Comparison of ENCODE assay signal across 8 cellular contexts in the genomic region with DNA sequence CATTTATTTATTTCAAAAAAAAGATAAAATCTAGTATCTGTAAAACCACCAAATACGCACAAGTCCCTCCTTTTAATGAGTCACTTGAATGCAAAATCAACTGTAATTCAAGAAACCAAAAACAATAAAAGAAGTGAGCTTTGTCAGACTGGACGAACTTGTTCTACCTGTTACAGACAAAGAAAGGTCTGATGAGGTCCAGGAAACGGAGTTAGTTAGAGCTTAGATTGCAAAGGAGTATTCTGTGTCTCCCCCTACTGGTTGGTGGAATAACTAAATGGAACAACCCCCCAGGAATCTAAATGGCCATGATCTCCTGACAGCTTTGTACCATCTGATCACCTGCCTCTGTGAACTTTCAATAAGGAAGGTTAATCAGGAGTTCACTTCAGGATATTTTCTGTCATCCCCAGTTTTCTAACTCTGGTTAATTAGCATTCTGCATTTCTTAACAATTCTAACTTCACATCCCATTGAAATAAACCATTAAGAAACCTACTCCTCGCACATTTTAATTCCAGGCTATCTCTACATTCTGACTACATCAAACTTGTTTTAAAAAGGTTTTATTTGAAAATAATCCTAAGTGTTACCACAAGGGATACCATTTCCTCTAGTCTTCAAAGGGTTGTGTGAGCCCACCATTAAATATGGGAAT.
DNase-seq lines count a peak whose midpoint lies in the region; TF ChIP-seq lines count a peak whose summit lies in the region.

No MANE protein-coding gene starts in this region.

- TF ChIP-seq CTCF in left ventricle myocardium inferior (IDR thresholded peaks at IDR 0.05; ENCODE audit: borderline replicate concordance) (peak; percentile 52), right atrium auricular region (IDR thresholded peaks at IDR 0.05) (peak in 1 of 2 donors; percentile 54)

- no peaks in the 10 kb centered on the region for H3K79me2 ChIP-seq in Karpas-422 (ENCODE audit: low read length)

- H3K9ac ChIP-seq in Karpas-422 (ENCODE audit: low read length) (no peak overlapping the region), mucosa of rectum (ENCODE audit: low read depth in 1 of 2, low read length in 2 of 2) (no peak overlapping the region)

- H3K36me3 ChIP-seq in left ventricle myocardium inferior (no peaks in the 10 kb centered on the region), right atrium auricular region (no peaks in the 10 kb centered on the region), Karpas-422 (ENCODE audit: insufficient read depth, low read length) (no peaks in the 10 kb centered on the region), mucosa of rectum (ENCODE audit: control insufficient read depth in 2 of 2, insufficient read depth in 2 of 2, low read length in 2 of 2) (no peaks in the 10 kb centered on the region)

- DNase-seq in left ventricle myocardium inferior (no peak), right atrium auricular region (ENCODE audit: low spot score) (no peak), H4 (ENCODE audit: low spot score) (peak; percentile 15), Karpas-422 (peak; percentile 88), RPMI8226 (peak; percentile 56), cerebellar cortex (ENCODE audit: low spot score) (peak; percentile 25), DMS79 (lab: John Stamatoyannopoulos, UW) (no peak)

- no peaks in the 10 kb centered on the region for H4K20me1 ChIP-seq in Karpas-422 (ENCODE audit: insufficient read depth, low read depth, low read length)

- H3K27ac ChIP-seq in left ventricle myocardium inferior (replicated peaks) = no peak overlapping the region
- H3K27ac ChIP-seq in right atrium auricular region = no peak overlapping the region
- H3K27ac ChIP-seq in Karpas-422 (ENCODE audit: low read length) = no peak overlapping the region
- peak overlapping the region; percentile 39 to 57 for H3K27ac ChIP-seq in mucosa of rectum (ENCODE audit: low read depth in 2 of 2, low read length in 2 of 2)

- H3K27me3 ChIP-seq in left ventricle myocardium inferior (ENCODE audit: low read depth) = no peaks in the 10 kb centered on the region
- no peaks in the 10 kb centered on the region for H3K27me3 ChIP-seq in right atrium auricular region
- H3K27me3 ChIP-seq in Karpas-422 (ENCODE audit: low read length) = no peaks in the 10 kb centered on the region
- H3K27me3 ChIP-seq in mucosa of rectum (ENCODE audit: control insufficient read depth in 2 of 2, insufficient read depth in 2 of 2, low read length in 2 of 2) = no peaks in the 10 kb centered on the region

- no peak overlapping the region for H3K4me2 ChIP-seq in Karpas-422 (ENCODE audit: low read depth, low read length, poor library complexity, severe bottlenecking)

- no peak overlapping the region for H2AFZ ChIP-seq in Karpas-422 (ENCODE audit: low read length)

- no peaks in the 10 kb centered on the region for H3K9me2 ChIP-seq in Karpas-422 (replicated peaks; ENCODE audit: insufficient read depth, low read length)

- H3K4me1 ChIP-seq in left ventricle myocardium inferior (no peaks in the 10 kb centered on the region), right atrium auricular region (no peaks in the 10 kb centered on the region), Karpas-422 (ENCODE audit: low read length) (no peaks in the 10 kb centered on the region), mucosa of rectum (ENCODE audit: control insufficient read depth in 2 of 2, insufficient read depth in 2 of 2, low read length in 2 of 2) (peaks cover 6 to 16% of the 10 kb centered on the region in 2 donors)

- intact Hi-C loops in left ventricle myocardium inferior (cut with micrococcal nuclease) = no loop called here

- H3K4me3 ChIP-seq in left ventricle myocardium inferior = no peak overlapping the region
- no peak overlapping the region for H3K4me3 ChIP-seq in right atrium auricular region
- H3K4me3 ChIP-seq in Karpas-422 (ENCODE audit: low read length) = no peak overlapping the region
- H3K4me3 ChIP-seq in mucosa of rectum (ENCODE audit: low read length in 2 of 2) = no peak overlapping the region

- no peaks in the 10 kb centered on the region for H3K9me3 ChIP-seq in left ventricle myocardium inferior (replicated peaks)
- H3K9me3 ChIP-seq in right atrium auricular region = no peaks in the 10 kb centered on the region
- H3K9me3 ChIP-seq in Karpas-422 (ENCODE audit: low read length) = no peaks in the 10 kb centered on the region
- no peaks in the 10 kb centered on the region for H3K9me3 ChIP-seq in mucosa of rectum (ENCODE audit: control insufficient read depth in 2 of 2, low read length in 2 of 2)

Comparison
In these comparisons a context has a peak if more than half of its experiments do, and no peak if none do; other contexts are left out.
1. DNase-seq: peak in H4 (single experiment), Karpas-422 (single experiment), RPMI8226 (single experiment) and cerebellar cortex (single experiment); none in left ventricle myocardium inferior (single experiment), right atrium auricular region (single experiment) and DMS79 (single experiment).
2. H3K27ac ChIP-seq: peak in mucosa of rectum (2 of 2); none in left ventricle myocardium inferior (single experiment), right atrium auricular region (0 of 2) and Karpas-422 (single experiment).